ENCODE assay signal across 1 cellular context in genomic region chr6:31004285-31004684, GRCh38.
TF ChIP-seq lines count a peak whose summit lies in the region.

No MANE protein-coding gene starts in this region.

TF ChIP-seq in H1, 55 proteins besides CTCF, POLR2A, EP300 and RAD21:
- no peak for TF ChIP-seq CREB1 (IDR thresholded peaks at IDR 0.05)
- TF ChIP-seq USF2 (IDR thresholded peaks at IDR 0.05; ENCODE audit: low read length), result no peak
- TF ChIP-seq POLR2AphosphoS5 (IDR thresholded peaks at IDR 0.05; ENCODE audit: low read depth, low read length), result no peak
- no peak for TF ChIP-seq RBBP5 (IDR thresholded peaks at IDR 0.05; ENCODE audit: borderline replicate concordance, low read depth, low read length)
- TF ChIP-seq FOSL1 (IDR thresholded peaks at IDR 0.05; ENCODE audit: insufficient read depth, low read depth, low read length), result no peak
- no peak for TF ChIP-seq ATF2 (IDR thresholded peaks at IDR 0.05; ENCODE audit: low read length)
